Comparison of ENCODE assay signal across 15 cellular contexts in genomic region chr3:185760091-185760490, GRCh38.
DNase-seq lines count a peak whose midpoint lies in the region; ATAC-seq and TF ChIP-seq lines count a peak whose summit lies in the region.
"Had no signal": no experiment of that assay in that cellular context is flagged by ENCODE, and none has a peak within 500 bp of the region (broad histone marks: within the 10 kb centered on the region; RNA-seq: fewer than 3 reads in every experiment).

No MANE protein-coding gene starts in this region.

- H2AFZ ChIP-seq in osteoblast (ENCODE audit: low read length) = no peak overlapping the region

- no peaks in the 10 kb centered on the region for H3K36me3 ChIP-seq in osteoblast (ENCODE audit: insufficient read depth, low read length)

- H3K27ac ChIP-seq in RWPE1 (peak overlapping the region; percentile 58), osteoblast (ENCODE audit: low read depth, low read length) (peak overlapping the region; percentile 48)

- H3K4me3 Mint-ChIP-seq in Calu3 (ENCODE audit: low read depth, unreplicated experiment) (peak overlapping the region; percentile 10), endothelial cell (ENCODE audit: unreplicated experiment) (no peak overlapping the region)
- H3K4me3 Mint-ChIP-seq: natural killer cell had no signal

- H3K9me3 ChIP-seq in osteoblast (ENCODE audit: low read depth, low read length) = no peaks in the 10 kb centered on the region

- H3K9me3 Mint-ChIP-seq in Calu3 (ENCODE audit: low read depth, unreplicated experiment) = peaks cover 11% of the 10 kb centered on the region
- H3K9me3 Mint-ChIP-seq in endothelial cell (ENCODE audit: unreplicated experiment) = peaks cover 3% of the 10 kb centered on the region
- H3K9me3 Mint-ChIP-seq: activated naive CD4-positive, alpha-beta T cell treated with anti-CD3 and anti-CD28 coated beads, Interleukin-2, amount 50 U/mL, for 72 hours had no signal

- H3K4me3 ChIP-seq in osteoblast (ENCODE audit: insufficient read depth, low read length) = peak overlapping the region; percentile 65

- no peak for ATAC-seq in HG03108 (IDR thresholded peaks at IDR 0.05; ENCODE audit: unreplicated experiment)
- no peak for ATAC-seq in GM18502 (IDR thresholded peaks at IDR 0.05; ENCODE audit: poor library complexity, unreplicated experiment)
- ATAC-seq: activated naive CD4-positive, alpha-beta T cell treated with anti-CD3 and anti-CD28 coated beads, Interleukin-2, amount 50 U/mL, for 72 hours; natural killer cell had no signal

- peaks cover 33% of the 10 kb centered on the region for H4K20me1 ChIP-seq in osteoblast (ENCODE audit: insufficient read depth, low read length)

- no peak for DNase-seq in Calu3
- no peak for DNase-seq in RWPE1 (ENCODE audit: low spot score)
- DNase-seq in endothelial cell (ENCODE audit: low spot score) = no peak
- DNase-seq in osteoblast (ENCODE audit: insufficient read length, low spot score, missing footprints) = peak; percentile 11
- DNase-seq in KBM-7 = no peak
- DNase-seq in iPS-NIHi7 (ENCODE audit: extremely low spot score) = no peak
- DNase-seq: activated T-cell treated with anti-CD3 and anti-CD28 coated beads, Interleukin-2, amount 50 U/mL, for 1 hour; effector CD8-positive, alpha-beta T cell; left ventricle myocardium superior; natural killer cell; NCI-H1930; NCI-H524 had no signal

- POLR2A ChIA-PET in RWPE1 (lab: Yijun Ruan, JAX; ENCODE audit: low non-redundant PET) = no interaction called here

- TF ChIP-seq CTCF in Calu3 (IDR thresholded peaks at IDR 0.05; ENCODE audit: unreplicated experiment) (no peak), RWPE1 (conservative IDR thresholded peaks at IDR 0.05; ENCODE audit: low read depth) (no peak), endothelial cell (IDR thresholded peaks at IDR 0.05; ENCODE audit: unreplicated experiment) (no peak), osteoblast (IDR thresholded peaks at IDR 0.05; ENCODE audit: extremely low read depth, low read depth, low read length) (no peak)

- no peaks in the 10 kb centered on the region for H3K27me3 ChIP-seq in osteoblast (ENCODE audit: insufficient read depth, low read length)

- H3K27me3 Mint-ChIP-seq in Calu3 (ENCODE audit: unreplicated experiment) = no peaks in the 10 kb centered on the region
- H3K27me3 Mint-ChIP-seq in endothelial cell (ENCODE audit: unreplicated experiment) = peaks cover 4% of the 10 kb centered on the region

- peak overlapping the region; percentile 58 for H3K27ac Mint-ChIP-seq in Calu3 (ENCODE audit: unreplicated experiment)
- H3K27ac Mint-ChIP-seq in endothelial cell (ENCODE audit: unreplicated experiment) = peak overlapping the region; percentile 33
- H3K27ac Mint-ChIP-seq: activated naive CD4-positive, alpha-beta T cell treated with anti-CD3 and anti-CD28 coated beads, Interleukin-2, amount 50 U/mL, for 72 hours had no signal

- peak overlapping the region; percentile 83 for H3K4me2 ChIP-seq in osteoblast (ENCODE audit: insufficient read depth, low read length)

- no TSS peak for BruUV-seq in Calu3 (replicated peaks; lab: Mats Ljungman, UMichigan)

- peaks cover 29% of the 10 kb centered on the region for H3K36me3 Mint-ChIP-seq in Calu3 (ENCODE audit: insufficient read depth, unreplicated experiment)
- H3K36me3 Mint-ChIP-seq in endothelial cell (ENCODE audit: low read depth, unreplicated experiment) = peaks cover 25% of the 10 kb centered on the region
- H3K36me3 Mint-ChIP-seq: activated naive CD4-positive, alpha-beta T cell treated with anti-CD3 and anti-CD28 coated beads, Interleukin-2, amount 50 U/mL, for 72 hours; natural killer cell had no signal

- in situ Hi-C loops in KBM-7 (cut with MboI; ENCODE audit: low pct_unique_long_range_greater_than_20kb, low sequenced_read_pairs) = no loop called here

- H3K4me1 Mint-ChIP-seq in Calu3 (ENCODE audit: low read depth, unreplicated experiment) = peaks cover 98% of the 10 kb centered on the region
- peaks cover 67% of the 10 kb centered on the region for H3K4me1 Mint-ChIP-seq in endothelial cell (ENCODE audit: unreplicated experiment)

- H3K79me2 ChIP-seq in osteoblast (ENCODE audit: insufficient read depth, low read length) = peaks cover 93% of the 10 kb centered on the region

- H3K4me1 ChIP-seq in osteoblast (ENCODE audit: insufficient read depth, low read length) = peaks cover 36% of the 10 kb centered on the region

- CTCF ChIA-PET in Calu3 (lab: Charles Lee) (interaction anchor here (1.3 to 3.3 kb wide), 3 partner anchors 9 to 63 kb away, joined by 3 to 17 read pairs (median 6); no protein-coding TSS in a partner anchor), RWPE1 (lab: Yijun Ruan, JAX) (interaction anchor here (0.6 to 1.8 kb wide), 2 partner anchors 8 to 82 kb away, joined by 3 to 7 read pairs; no protein-coding TSS in a partner anchor)

- intact Hi-C loops in Calu3 (cut with micrococcal nuclease; ENCODE audit: unreplicated experiment) = no loop called here
